13 cellular contexts compared by ENCODE assay signal in the genomic region with DNA sequence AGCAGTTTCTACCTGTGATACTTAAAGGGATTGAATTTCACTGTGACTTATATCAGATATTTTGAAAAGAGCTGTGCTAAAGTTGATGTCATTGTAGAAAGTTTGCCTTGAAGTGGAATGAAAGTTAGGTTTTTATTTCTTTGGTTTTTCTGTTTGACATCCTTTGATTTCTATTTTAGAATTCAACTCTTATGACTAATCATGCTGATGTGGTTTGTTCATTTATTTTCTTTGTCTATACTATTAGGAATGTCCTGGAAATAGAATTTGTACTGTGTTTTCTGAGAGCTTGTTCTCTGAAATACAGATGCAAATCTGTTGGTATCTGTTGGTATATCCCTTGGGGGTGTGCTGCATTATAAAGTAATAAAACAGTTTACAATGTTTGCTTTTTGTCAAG. TPM values are rescaled to one million over a fixed set of nuclear protein-coding genes. Genes with fewer than 3 reads are reported as not detected.
DNase-seq lines count a peak whose midpoint lies in the region; ATAC-seq, FAIRE-seq and TF ChIP-seq lines count a peak whose summit lies in the region.
"Had no signal": no experiment of that assay in that cellular context is flagged by ENCODE, and none has a peak within 500 bp of the region (broad histone marks: within the 10 kb centered on the region; RNA-seq: fewer than 3 reads in every experiment).

No MANE protein-coding gene starts in this region.

- no peak for TF ChIP-seq RAD21 in A549 (conservative IDR thresholded peaks at IDR 0.05 in 1 of 2, IDR thresholded peaks at IDR 0.05 in 1 of 2)

- TF ChIP-seq EP300 in A549 (IDR thresholded peaks at IDR 0.05), result no peak

- ATAC-seq in A549 (no peak), GM18520 (IDR thresholded peaks at IDR 0.05; ENCODE audit: unreplicated experiment) (no peak)

- H3K9me3 Mint-ChIP-seq in activated naive CD8-positive, alpha-beta T cell (ENCODE audit: low read depth), result no peaks in the 10 kb centered on the region

- H3K4me1 ChIP-seq in A549, result peaks cover 36% of the 10 kb centered on the region; the same call in 2 of the 3 replicates

- peak overlapping the region; percentile 0 for H3K27ac Mint-ChIP-seq in activated naive CD8-positive, alpha-beta T cell

- peak overlapping the region; percentile 99 for H3K4me3 Mint-ChIP-seq in activated naive CD8-positive, alpha-beta T cell

- TF ChIP-seq POLR2A in A549 (IDR thresholded peaks at IDR 0.05; ENCODE audit: low read length), result no peak

- TF ChIP-seq CTCF in A549 (IDR thresholded peaks at IDR 0.05), result no peak

- peaks cover 5% of the 10 kb centered on the region for H3K36me3 Mint-ChIP-seq in activated naive CD8-positive, alpha-beta T cell

- peak overlapping the region; percentile 82; the same call in 2 of the 3 replicates for H3K4me2 ChIP-seq in A549

- no peak overlapping the region for H3K27ac ChIP-seq in A549
- H3K27ac ChIP-seq: ovary had no signal

- peaks cover 80% of the 10 kb centered on the region for H3K4me1 Mint-ChIP-seq in activated naive CD8-positive, alpha-beta T cell (ENCODE audit: low read depth)

- DNase-seq in A549 (ENCODE audit: low read depth in 1 of 2, low spot score in 1 of 2) (no peak), GM03348 (ENCODE audit: low spot score) (peak; percentile 27), iris pigment epithelial cell (ENCODE audit: low read depth) (peak; percentile 47), SKM-1 treated with dmso at 0.1 percent for 144 hours (lab: John Stamatoyannopoulos, UW; ENCODE audit: unreplicated experiment) (no peak), HK-2 (ENCODE audit: unreplicated experiment) (no peak)
- DNase-seq in activated naive CD4-positive, alpha-beta T cell (lab: John Stamatoyannopoulos, UW), result no peak
- DNase-seq: anterior cingulate cortex; NCI-H748 treated with DMSO at 0.1 percent for 48 hours; ovary; stimulated activated CD4-positive, alpha-beta T cell treated with anti-CD3 and anti-CD28 coated beads, Interleukin-4, amount 100 ng/mL, for 24 hours; substantia nigra had no signal

- no peak overlapping the region for H3K4me3 ChIP-seq in A549
- H3K4me3 ChIP-seq: ovary had no signal

- POLR2A ChIA-PET in A549 (lab: Yijun Ruan, JAX), result no interaction called here

- H3K9me3 ChIP-seq in A549, result no peaks in the 10 kb centered on the region
- H3K9me3 ChIP-seq: ovary had no signal

- H3K27me3 Mint-ChIP-seq in activated naive CD8-positive, alpha-beta T cell, result no peaks in the 10 kb centered on the region

- FAIRE-seq in A549 (lab: Jason Lieb, UNC), result no peak

- CTCF ChIA-PET in A549 (lab: Yijun Ruan, JAX), result interaction anchor here (0.7 to 2.2 kb wide), 2 partner anchors 33 to 346 kb away, joined by 5 read pairs; no protein-coding TSS in a partner anchor

TF ChIP-seq in A549, 52 proteins besides CTCF, POLR2A, EP300 and RAD21:
- TF ChIP-seq KDM1A (IDR thresholded peaks at IDR 0.05; ENCODE audit: low read depth) (no peak), MYC (IDR thresholded peaks at IDR 0.05; ENCODE audit: borderline replicate concordance, low read length) (no peak), RCOR1 (IDR thresholded peaks at IDR 0.05; ENCODE audit: low read depth, low read length) (no peak), JUN (IDR thresholded peaks at IDR 0.05) (no peak), NR3C1 (IDR thresholded peaks at IDR 0.05) (no peak)

RNA-seq across cellular contexts. Expression of a gene that starts 3.3 kb away (rescaled TPM):
- polyA plus RNA-seq in A549 (2011; rRNA removed) (99.1 and 105 TPM in 2 replicates), A549 (2017; fragmentation: RNase III; extraction: RNeasy Plus Mini Kit Qiagen cat#74134 plus additional on column Dnase treatment) (87.2 to 90.6 TPM (median 87.7 TPM) in 3 replicates)
- polyA plus RNA-seq in A549 (2012; cell fraction: cytosol; rRNA removed), result 41.5 and 41.7 TPM in 2 replicates
- polyA plus RNA-seq in A549 (2012; cell fraction: nucleus; rRNA removed), result 25.6 and 37.8 TPM in 2 replicates
- 155 and 175 TPM in 2 replicates for polyA minus RNA-seq in A549 (2011; rRNA and poly(A)+ RNA removed)

Comparison
In these comparisons a context has a peak if more than half of its experiments do, and no peak if none do; other contexts are left out.
1. DNase-seq: peak in GM03348 (single experiment) and iris pigment epithelial cell (single experiment); none in A549 (0 of 2), SKM-1 treated with dmso at 0.1 percent for 144 hours (single experiment), HK-2 (single experiment) and activated naive CD4-positive, alpha-beta T cell (0 of 4).